In the genomic region with DNA sequence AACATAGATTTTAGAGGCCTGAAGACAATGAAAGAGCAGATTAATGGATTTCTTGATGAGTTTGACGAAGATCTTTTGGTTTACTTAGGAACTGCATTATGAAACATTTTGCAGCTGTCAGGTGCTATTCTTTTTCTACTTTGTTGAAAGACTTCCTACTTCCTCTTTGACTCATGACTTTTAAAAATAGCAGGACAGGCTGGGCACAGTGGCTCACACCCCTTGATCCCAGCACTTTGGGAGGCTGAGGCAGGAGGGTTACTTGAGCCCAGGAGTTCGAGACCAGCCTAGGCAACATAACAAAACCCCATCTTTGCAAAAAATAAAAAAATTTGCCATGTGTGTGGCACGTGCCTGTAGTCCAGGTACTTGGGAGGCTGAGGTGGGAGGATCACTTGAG, we compare ENCODE assay signal across 13 cellular contexts. TPM values are rescaled to one million over a fixed set of nuclear protein-coding genes. Genes with fewer than 3 reads are reported as not detected.
DNase-seq lines count a peak whose midpoint lies in the region; ATAC-seq, FAIRE-seq and TF ChIP-seq lines count a peak whose summit lies in the region.
"Had no signal": no experiment of that assay in that cellular context is flagged by ENCODE, and none has a peak within 500 bp of the region (broad histone marks: within the 10 kb centered on the region; RNA-seq: fewer than 3 reads in every experiment).

No MANE protein-coding gene starts in this region.

- no peak overlapping the region for H3K9ac ChIP-seq in PC-3 (ENCODE audit: low read length)

- peak; percentile 66 for DNase-seq in GM12865 (ENCODE audit: low read depth)
- no peak for DNase-seq in PC-3
- DNase-seq in lung microvascular endothelial cell (ENCODE audit: low read depth in 2 of 2): peak; percentile 45 to 76
- no peak for DNase-seq in urothelium cell line (ENCODE audit: low spot score)
- DNase-seq in foreskin keratinocyte: no peak
- DNase-seq in RCC 7860 (ENCODE audit: low spot score): no peak
- DNase-seq in occipital lobe (lab: John Stamatoyannopoulos, UW): no peak
- DNase-seq: body of pancreas; H7; stimulated activated naive CD4-positive, alpha-beta T cell treated with Interleukin-2 at 50 U/mL for 16 hours; T1000 had no signal

- ATAC-seq in HG02571 (IDR thresholded peaks at IDR 0.05; ENCODE audit: unreplicated experiment): peak; percentile 50
- no peak for ATAC-seq in PC-3
- no peak for ATAC-seq in foreskin keratinocyte
- ATAC-seq: body of pancreas had no signal

- no peak overlapping the region for H3K27ac ChIP-seq in PC-3 (ENCODE audit: low read length)
- no peak overlapping the region for H3K27ac ChIP-seq in foreskin keratinocyte
- H3K27ac ChIP-seq: body of pancreas, hepatocyte had no signal

- peaks cover 7% of the 10 kb centered on the region for H3F3A ChIP-seq in PC-3 (ENCODE audit: low read length, unreplicated experiment)

- H3K9me3 ChIP-seq in PC-3 (ENCODE audit: low read length): no peaks in the 10 kb centered on the region
- H3K9me3 ChIP-seq: body of pancreas had no signal

- H3K4me3 ChIP-seq in GM12865 (ENCODE audit: low read depth, low read length) (no peak overlapping the region), PC-3 (ENCODE audit: low read length) (no peak overlapping the region)
- H3K4me3 ChIP-seq: body of pancreas, hepatocyte had no signal

- TSS peak; percentile 4 for BruUV-seq in PC-3 (replicated peaks; lab: Mats Ljungman, UMichigan)

- H3K4me1 ChIP-seq in PC-3 (ENCODE audit: insufficient read depth, low read length) (peaks cover 18% of the 10 kb centered on the region), foreskin keratinocyte (peaks cover 3% of the 10 kb centered on the region)
- H3K4me1 ChIP-seq: body of pancreas had no signal

- no peak for FAIRE-seq in urothelium cell line (lab: Jason Lieb, UNC)
- no peak for FAIRE-seq in RCC 7860 (lab: Jason Lieb, UNC)

- no peaks in the 10 kb centered on the region for H3K9me2 ChIP-seq in PC-3 (replicated peaks; ENCODE audit: low read length)

- POLR2A ChIA-PET in PC-3 (lab: Charles Lee; ENCODE audit: unreplicated experiment): no interaction called here

- no peak overlapping the region for H2AFZ ChIP-seq in PC-3 (ENCODE audit: low read length)
- H2AFZ ChIP-seq: hepatocyte had no signal

- peaks cover 8% of the 10 kb centered on the region; the same call in 1 of the 2 replicates for H3K79me2 ChIP-seq in PC-3 (ENCODE audit: low read length)

- peaks cover 26% of the 10 kb centered on the region for H3K36me3 ChIP-seq in PC-3 (ENCODE audit: low read depth, low read length)

- no peak for TF ChIP-seq CTCF in GM12865 (IDR thresholded peaks at IDR 0.05; ENCODE audit: insufficient read depth, low read depth, low read length, missing control alignments)
- TF ChIP-seq CTCF in PC-3 (conservative IDR thresholded peaks at IDR 0.05; ENCODE audit: low read depth, low read length): no peak
- no peak for TF ChIP-seq CTCF in foreskin keratinocyte (conservative IDR thresholded peaks at IDR 0.05)

- 0 out of 2 replicates have a peak, but pooled peaks cover 5% of the 10 kb centered on the region for H4K20me1 ChIP-seq in PC-3 (ENCODE audit: low read length)

- H3K27me3 ChIP-seq in PC-3 (ENCODE audit: low read length) (no peaks in the 10 kb centered on the region), foreskin keratinocyte (no peaks in the 10 kb centered on the region)
- H3K27me3 ChIP-seq: body of pancreas, hepatocyte had no signal

- no peak overlapping the region for H3K4me2 ChIP-seq in PC-3 (ENCODE audit: low read length)
- H3K4me2 ChIP-seq: hepatocyte had no signal

- intact Hi-C loops in PC-3 (cut with micrococcal nuclease): loop anchor here (10.0 kb wide), 1 partner anchor 50 kb away; the partner anchor contains the start of gene ITCH

- CTCF ChIA-PET in PC-3 (lab: Charles Lee): interaction anchor here (0.6 kb wide), 1 partner anchor 100 kb away, joined by 3 read pairs; no protein-coding TSS in a partner anchor

RNA-seq across cellular contexts. Expression of gene ITCH, which starts 52.0 kb away (rescaled TPM):
- total RNA-seq in PC-3 (2014; rRNA removed): 49.4 and 54.8 TPM in 2 replicates
- total RNA-seq in lung microvascular endothelial cell: 38.6 and 55.2 TPM in 2 replicates
- total RNA-seq in foreskin keratinocyte: 79.9 and 85.9 TPM in 2 replicates
- polyA plus RNA-seq in foreskin keratinocyte: 10.4 and 11.3 TPM in 2 replicates
- total RNA-seq in occipital lobe: 110 TPM

Comparison
In these comparisons a context has a peak if more than half of its experiments do, and no peak if none do; other contexts are left out.
1. DNase-seq: peak in GM12865 (single experiment) and lung microvascular endothelial cell (2 of 2); none in PC-3 (single experiment), urothelium cell line (single experiment), foreskin keratinocyte (0 of 2), RCC 7860 (single experiment) and occipital lobe (single experiment).